17 cellular contexts compared by ENCODE assay signal in the genomic region with DNA sequence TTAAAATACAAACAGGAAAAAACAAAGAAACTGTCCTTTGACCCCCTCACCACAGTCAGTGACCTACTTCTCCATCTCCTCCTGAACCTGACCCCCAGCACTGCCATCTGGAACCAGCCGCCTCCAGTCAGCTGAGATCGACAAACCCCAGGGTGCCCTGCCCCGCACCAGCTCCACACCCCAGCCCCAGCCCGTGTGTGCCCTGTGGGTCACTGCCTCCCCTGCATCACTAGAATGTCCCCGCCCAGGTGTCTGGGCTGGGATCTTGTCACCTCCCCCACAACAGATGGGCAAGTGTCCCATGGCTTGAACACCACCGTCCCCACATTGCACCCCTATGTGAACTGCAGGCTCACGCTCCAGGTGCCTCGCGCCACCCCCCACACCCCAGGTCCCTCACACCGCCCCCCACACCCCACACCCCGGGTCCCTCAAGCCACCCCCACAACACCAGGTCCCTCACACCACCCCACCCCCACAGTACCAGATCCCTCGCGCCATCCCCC.
"Had no signal": no experiment of that assay in that cellular context is flagged by ENCODE, and none has a peak within 500 bp of the region (broad histone marks: within the 10 kb centered on the region; RNA-seq: fewer than 3 reads in every experiment).

No MANE protein-coding gene starts in this region.

- H3K9me3 Mint-ChIP-seq: natural killer cell; stimulated activated naive CD8-positive, alpha-beta T cell treated with anti-CD3 and anti-CD28 coated beads, Interleukin-15, Interleukin-2, amounts not matched to agents 100 ng/mL and 50 ng/mL, for 24 hours had no signal

- H3K27ac ChIP-seq: adrenal gland, cardiac muscle cell, colonic mucosa, neutrophil, SK-N-MC, skin epidermis, WERI-Rb-1 had no signal

- H3K9me3 ChIP-seq: adrenal gland, colonic mucosa, neutrophil had no signal

- DNase-seq: activated CD4-positive, alpha-beta T cell treated with anti-CD3 and anti-CD28 coated beads for 36 hours; activated CD8-positive, alpha-beta memory T cell treated with anti-CD3 and anti-CD28 coated beads, Interleukin-2, amount 50 U/mL, for 4 hours; activated CD8-positive, alpha-beta T cell treated with anti-CD3 and anti-CD28 coated beads, Interleukin-2, amount 10 ng/mL, durations not matched to agents 7 days and 5 days; activated naive CD4-positive, alpha-beta T cell treated with Interleukin-2 at 50 U/mL for 16 hours; colonic mucosa; hippocampal formation; left ventricle myocardium superior; mesenchymal stem cell; natural killer cell; stimulated activated CD4-positive, alpha-beta T cell treated with anti-CD3 and anti-CD28 coated beads, Interleukin-4, amount 100 ng/mL, for 24 hours; WERI-Rb-1 had no signal

- H3K27me3 Mint-ChIP-seq: activated CD4-positive, alpha-beta T cell treated with anti-CD3 and anti-CD28 coated beads for 36 hours; stimulated activated naive CD8-positive, alpha-beta T cell treated with anti-CD3 and anti-CD28 coated beads, Interleukin-15, Interleukin-2, amounts not matched to agents 100 ng/mL and 50 ng/mL, for 24 hours had no signal

- ATAC-seq: activated CD4-positive, alpha-beta T cell treated with anti-CD3 and anti-CD28 coated beads for 36 hours; activated CD8-positive, alpha-beta T cell treated with anti-CD3 and anti-CD28 coated beads, Interleukin-2, amount 10 ng/mL, durations not matched to agents 7 days and 5 days; left ventricle myocardium superior; natural killer cell had no signal

- H3K27ac Mint-ChIP-seq: activated CD4-positive, alpha-beta T cell treated with anti-CD3 and anti-CD28 coated beads for 36 hours; activated CD8-positive, alpha-beta T cell treated with anti-CD3 and anti-CD28 coated beads, Interleukin-2, amount 10 ng/mL, durations not matched to agents 7 days and 5 days; stimulated activated naive CD8-positive, alpha-beta T cell treated with anti-CD3 and anti-CD28 coated beads, Interleukin-15, Interleukin-2, amounts not matched to agents 100 ng/mL and 50 ng/mL, for 24 hours had no signal

- H3K36me3 ChIP-seq: cardiac muscle cell, colonic mucosa had no signal

- H3K36me3 Mint-ChIP-seq: natural killer cell had no signal

- H3K4me1 ChIP-seq: adrenal gland, colonic mucosa had no signal

- H3K4me3 Mint-ChIP-seq: activated CD4-positive, alpha-beta T cell treated with anti-CD3 and anti-CD28 coated beads for 36 hours; activated CD8-positive, alpha-beta T cell treated with anti-CD3 and anti-CD28 coated beads, Interleukin-2, amount 10 ng/mL, durations not matched to agents 7 days and 5 days; natural killer cell; stimulated activated naive CD8-positive, alpha-beta T cell treated with anti-CD3 and anti-CD28 coated beads, Interleukin-15, Interleukin-2, amounts not matched to agents 100 ng/mL and 50 ng/mL, for 24 hours had no signal

- H3K27me3 ChIP-seq: adrenal gland, cardiac muscle cell, colonic mucosa, neutrophil had no signal

- H3K4me3 ChIP-seq: adrenal gland, cardiac muscle cell, colonic mucosa, SK-N-MC, skin epidermis had no signal
